ENCODE assay signal across 15 cellular contexts in the genomic region with DNA sequence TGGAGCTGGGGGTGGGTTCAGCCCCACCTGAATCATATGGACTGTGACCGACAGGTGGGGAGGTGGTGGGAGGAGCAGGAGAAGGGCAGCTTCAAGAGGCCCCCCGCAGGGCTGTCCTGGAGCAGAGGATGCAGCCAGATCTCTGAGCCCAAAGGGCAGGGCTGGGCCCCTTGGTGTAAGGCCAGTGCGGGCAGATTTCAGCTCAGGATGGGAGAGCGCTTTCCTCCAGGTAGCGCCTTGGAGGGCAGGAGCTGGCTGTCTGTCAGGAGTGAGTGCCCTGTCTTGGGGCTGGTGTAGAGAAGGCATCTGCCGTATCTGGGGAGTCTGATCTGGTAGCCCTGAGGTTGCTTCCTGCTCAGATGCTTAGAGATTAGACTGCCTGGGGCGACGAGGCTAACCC.
"Had no signal": no experiment of that assay in that cellular context is flagged by ENCODE, and none has a peak within 500 bp of the region (broad histone marks: within the 10 kb centered on the region; RNA-seq: fewer than 3 reads in every experiment).

No MANE protein-coding gene starts in this region.

- DNase-seq: foreskin keratinocyte; immature natural killer cell; mesendoderm; naive thymus-derived CD4-positive, alpha-beta T cell; occipital lobe; stimulated activated CD4-positive, alpha-beta T cell treated with anti-CD3 and anti-CD28 coated beads, Interleukin-2, amount 100 ng/mL, for 48 hours; stimulated activated naive CD8-positive, alpha-beta T cell treated with anti-CD3 and anti-CD28 coated beads, Interleukin-15, Interleukin-2, amounts not matched to agents 100 U/mL and 50 U/mL, for 24 hours; tibial artery; upper lobe of left lung; uterus had no signal

- H3K4me1 Mint-ChIP-seq: neural crest cell had no signal

- H3K4me3 Mint-ChIP-seq: dendritic cell treated with granulocyte-macrophage colony-stimulating factor and Interleukin-4, amounts not matched to agents 40 ng/mL and 50 ng/mL, for 4 days; immature natural killer cell; naive thymus-derived CD4-positive, alpha-beta T cell; neural crest cell had no signal

- ATAC-seq: foreskin keratinocyte; naive thymus-derived CD4-positive, alpha-beta T cell; pancreas; right cardiac atrium; stimulated activated naive CD8-positive, alpha-beta T cell treated with anti-CD3 and anti-CD28 coated beads, Interleukin-15, Interleukin-2, amounts not matched to agents 100 U/mL and 50 U/mL, for 24 hours had no signal

- H3K27me3 Mint-ChIP-seq: dendritic cell treated with granulocyte-macrophage colony-stimulating factor and Interleukin-4, amounts not matched to agents 40 ng/mL and 50 ng/mL, for 4 days; naive thymus-derived CD4-positive, alpha-beta T cell; progenitor cell of endocrine pancreas had no signal

- H3K27ac Mint-ChIP-seq: dendritic cell treated with granulocyte-macrophage colony-stimulating factor and Interleukin-4, amounts not matched to agents 40 ng/mL and 50 ng/mL, for 4 days; progenitor cell of endocrine pancreas had no signal

- H3K9me3 Mint-ChIP-seq: dendritic cell treated with granulocyte-macrophage colony-stimulating factor and Interleukin-4, amounts not matched to agents 40 ng/mL and 50 ng/mL, for 4 days; immature natural killer cell; naive thymus-derived CD4-positive, alpha-beta T cell; neural crest cell had no signal
